In genomic region chr6:134640975-134641429, GRCh38 we compare ENCODE assay signal across 8 cellular contexts.
DNase-seq lines count a peak whose midpoint lies in the region; ATAC-seq lines count a peak whose summit lies in the region.

No MANE protein-coding gene starts in this region.

- CTCF ChIA-PET in activated CD4-positive, alpha-beta memory T cell treated with anti-CD3 and anti-CD28 coated beads, Interleukin-2, amount 10 ng/mL, durations not matched to agents 7 days and 5 days (lab: Charles Lee) = interaction anchor here (0.6 to 6.0 kb wide), 26 partner anchors 9 to 588 kb away, joined by 3 to 45 read pairs (median 4); no protein-coding TSS in a partner anchor

- H3K4me1 Mint-ChIP-seq in activated CD4-positive, alpha-beta memory T cell treated with anti-CD3 and anti-CD28 coated beads, Interleukin-2, amount 10 ng/mL, durations not matched to agents 7 days and 5 days = peaks cover 29% of the 10 kb centered on the region

- POLR2A ChIA-PET in activated CD4-positive, alpha-beta memory T cell treated with anti-CD3 and anti-CD28 coated beads, Interleukin-2, amount 10 ng/mL, durations not matched to agents 7 days and 5 days (lab: Charles Lee) = interaction anchor here (0.5 to 3.2 kb wide), 6 partner anchors 203 to 791 kb away, joined by 3 to 17 read pairs (median 4); no protein-coding TSS in a partner anchor

- no peaks in the 10 kb centered on the region for H3K9me3 Mint-ChIP-seq in activated CD4-positive, alpha-beta memory T cell treated with anti-CD3 and anti-CD28 coated beads, Interleukin-2, amount 10 ng/mL, durations not matched to agents 7 days and 5 days

- no peak overlapping the region for H3K4me3 Mint-ChIP-seq in activated CD4-positive, alpha-beta memory T cell treated with anti-CD3 and anti-CD28 coated beads, Interleukin-2, amount 10 ng/mL, durations not matched to agents 7 days and 5 days

- peak; percentile 82 for DNase-seq in AG20443 (ENCODE audit: low spot score)
- DNase-seq in NCI-H748 (lab: John Stamatoyannopoulos, UW; ENCODE audit: unreplicated experiment) = peak; percentile 81
- DNase-seq in activated CD4-positive, alpha-beta memory T cell treated with anti-CD3 and anti-CD28 coated beads, Interleukin-2, amount 10 ng/mL, durations not matched to agents 7 days and 5 days = peak; percentile 80
- peak; percentile 65 for DNase-seq in effector CD4-positive, alpha-beta T cell
- DNase-seq in medulla oblongata (ENCODE audit: extremely low spot score) = peak; percentile 94
- peak; percentile 67 for DNase-seq in stimulated activated CD8-positive, alpha-beta memory T cell treated with anti-CD3 and anti-CD28 coated beads, Interleukin-15, amount 100 ng/mL, for 1 hour (ENCODE audit: low read depth)

- H3K27me3 Mint-ChIP-seq in activated CD4-positive, alpha-beta memory T cell treated with anti-CD3 and anti-CD28 coated beads, Interleukin-2, amount 10 ng/mL, durations not matched to agents 7 days and 5 days = no peaks in the 10 kb centered on the region

- H3K36me3 Mint-ChIP-seq in activated CD4-positive, alpha-beta memory T cell treated with anti-CD3 and anti-CD28 coated beads, Interleukin-2, amount 10 ng/mL, durations not matched to agents 7 days and 5 days (ENCODE audit: low read depth) = no peaks in the 10 kb centered on the region

- no peak overlapping the region for H3K27ac Mint-ChIP-seq in activated CD4-positive, alpha-beta memory T cell treated with anti-CD3 and anti-CD28 coated beads, Interleukin-2, amount 10 ng/mL, durations not matched to agents 7 days and 5 days

- ATAC-seq in GM18909 (IDR thresholded peaks at IDR 0.05; ENCODE audit: poor library complexity, unreplicated experiment) (peak; percentile 86), HG03342 (IDR thresholded peaks at IDR 0.05; ENCODE audit: unreplicated experiment) (peak; percentile 84)

Comparison
In these comparisons a context has a peak if more than half of its experiments do, and no peak if none do; other contexts are left out.
1. Peak in every context shown above with its lines: DNase-seq and ATAC-seq.